In the genomic region with DNA sequence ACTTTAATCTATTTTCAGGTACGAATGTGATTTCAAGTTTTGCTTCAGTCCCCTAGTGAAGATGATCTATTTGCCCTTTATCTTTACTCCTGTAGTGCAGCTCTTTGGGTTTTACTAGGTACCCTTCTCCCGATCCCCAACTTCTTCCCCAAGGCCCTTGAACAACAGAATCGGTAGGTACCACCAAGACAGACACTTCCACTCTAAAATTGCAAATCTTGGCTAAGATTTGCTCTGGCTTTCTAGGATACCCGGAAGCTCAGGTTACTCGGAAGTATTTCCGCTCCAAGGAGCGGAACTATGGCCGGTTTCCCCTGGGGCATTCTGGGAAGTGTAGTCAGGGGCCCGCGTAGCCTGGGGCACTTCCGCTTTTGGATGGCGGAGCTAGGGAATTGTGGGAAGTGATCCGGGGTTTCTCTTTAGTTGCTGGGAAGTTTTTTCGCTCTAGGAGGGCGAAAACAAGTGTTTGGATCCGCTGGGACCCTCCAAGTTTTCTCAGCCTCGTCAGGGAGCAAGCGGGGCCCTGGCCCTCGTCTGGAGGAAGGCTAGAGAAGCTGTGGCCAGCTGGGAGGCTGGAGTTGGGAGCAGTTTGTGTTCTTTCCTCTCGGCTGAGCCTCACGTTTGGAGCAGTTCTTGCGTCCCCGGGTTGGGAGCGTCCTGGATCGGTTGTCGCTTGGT, we compare ENCODE assay signal across 1 cellular context.
TF ChIP-seq lines count a peak whose summit lies in the region.

No MANE protein-coding gene starts in this region.

TF ChIP-seq in HepG2, 621 proteins besides CTCF, POLR2A, EP300 and RAD21 (continued from another document and continues in another):
- TF ChIP-seq ZNF839 (CRISPR knock-in tag; IDR thresholded peaks at IDR 0.05; ENCODE audit: borderline replicate concordance), result no peak
- peak; percentile 55; the same call in 1 of the 2 replicates for TF ChIP-seq NFKB2 (CRISPR knock-in tag; IDR thresholded peaks at IDR 0.05; ENCODE audit: borderline replicate concordance)
- TF ChIP-seq YY1 (IDR thresholded peaks at IDR 0.05; ENCODE audit: insufficient read depth, insufficient replicate concordance, low read depth, low read length), result peak; percentile 88
- no peak for TF ChIP-seq PLRG1 (conservative IDR thresholded peaks at IDR 0.05)
- TF ChIP-seq, protein P1, sequence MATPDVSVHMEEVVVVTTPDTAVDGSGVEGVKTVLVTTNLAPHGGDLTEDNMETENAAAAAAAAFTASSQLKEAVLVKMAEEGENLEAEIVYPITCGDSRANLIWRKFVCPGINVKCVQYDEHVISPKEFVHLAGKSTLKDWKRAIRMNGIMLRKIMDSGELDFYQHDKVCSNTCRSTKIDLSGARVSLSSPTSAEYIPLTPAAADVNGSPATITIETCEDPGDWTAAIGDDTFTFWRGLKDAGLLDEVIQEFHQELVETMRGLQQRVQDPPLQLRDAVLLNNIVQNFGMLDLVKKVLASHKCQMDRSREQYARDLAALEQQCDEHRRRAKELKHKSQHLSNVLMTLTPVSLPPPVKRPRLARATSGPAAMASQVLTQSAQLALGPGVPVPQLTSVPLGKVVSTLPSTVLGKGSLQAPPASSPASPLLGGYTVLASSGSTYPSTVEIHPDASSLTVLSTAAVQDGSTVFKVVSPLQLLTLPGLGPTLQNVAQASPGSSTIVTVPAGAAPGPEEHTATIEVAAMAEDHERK (CRISPR knock-in tag; IDR thresholded peaks at IDR 0.05; ENCODE audit: low read depth), result 0 out of 2 replicates have a peak, but pooled peaks have one; percentile 19
- no peak for TF ChIP-seq ZNF337 (CRISPR knock-in tag; IDR thresholded peaks at IDR 0.05; ENCODE audit: borderline replicate concordance, low read depth)
- TF ChIP-seq ZNF367 (CRISPR knock-in tag; IDR thresholded peaks at IDR 0.05; ENCODE audit: borderline replicate concordance), result no peak
- TF ChIP-seq, protein P2, sequence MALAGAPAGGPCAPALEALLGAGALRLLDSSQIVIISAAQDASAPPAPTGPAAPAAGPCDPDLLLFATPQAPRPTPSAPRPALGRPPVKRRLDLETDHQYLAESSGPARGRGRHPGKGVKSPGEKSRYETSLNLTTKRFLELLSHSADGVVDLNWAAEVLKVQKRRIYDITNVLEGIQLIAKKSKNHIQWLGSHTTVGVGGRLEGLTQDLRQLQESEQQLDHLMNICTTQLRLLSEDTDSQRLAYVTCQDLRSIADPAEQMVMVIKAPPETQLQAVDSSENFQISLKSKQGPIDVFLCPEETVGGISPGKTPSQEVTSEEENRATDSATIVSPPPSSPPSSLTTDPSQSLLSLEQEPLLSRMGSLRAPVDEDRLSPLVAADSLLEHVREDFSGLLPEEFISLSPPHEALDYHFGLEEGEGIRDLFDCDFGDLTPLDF (CRISPR knock-in tag; IDR thresholded peaks at IDR 0.05), result no peak
- TF ChIP-seq CAMTA2 (CRISPR knock-in tag; IDR thresholded peaks at IDR 0.05; ENCODE audit: borderline replicate concordance), result no peak
- TF ChIP-seq ISX (CRISPR knock-in tag; conservative IDR thresholded peaks at IDR 0.05), result 0 out of 2 replicates have a peak, but pooled peaks have one; percentile 63
- TF ChIP-seq ZNF83 (CRISPR knock-in tag; IDR thresholded peaks at IDR 0.05; ENCODE audit: borderline replicate concordance), result no peak
- TF ChIP-seq ZFP1 (CRISPR knock-in tag; IDR thresholded peaks at IDR 0.05), result no peak
- peak; percentile 36; the same call in 1 of the 2 replicates for TF ChIP-seq KMT2A (CRISPR knock-in tag; IDR thresholded peaks at IDR 0.05)
- TF ChIP-seq, protein P3, sequence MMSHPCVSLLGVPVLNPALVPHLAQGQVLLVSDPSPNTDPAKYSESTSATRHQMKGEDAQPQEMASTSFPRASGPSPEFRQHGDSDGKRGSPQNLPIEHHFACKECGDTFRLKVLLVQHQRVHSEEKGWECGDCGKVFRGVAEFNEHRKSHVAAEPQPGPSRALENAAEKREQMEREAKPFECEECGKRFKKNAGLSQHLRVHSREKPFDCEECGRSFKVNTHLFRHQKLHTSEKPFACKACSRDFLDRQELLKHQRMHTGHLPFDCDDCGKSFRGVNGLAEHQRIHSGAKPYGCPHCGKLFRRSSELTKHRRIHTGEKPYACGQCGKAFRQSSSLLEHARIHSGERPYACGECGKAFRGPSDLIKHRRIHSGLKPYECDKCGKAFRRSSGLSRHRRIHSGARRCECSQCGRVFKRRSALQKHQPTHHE (CRISPR knock-in tag; IDR thresholded peaks at IDR 0.05; ENCODE audit: borderline replicate concordance), result 0 out of 2 replicates have a peak, but pooled peaks have one; percentile 49
- no peak for TF ChIP-seq ZFP82 (CRISPR knock-in tag; IDR thresholded peaks at IDR 0.05; ENCODE audit: borderline replicate concordance)
- TF ChIP-seq KLF16 (CRISPR knock-in tag; IDR thresholded peaks at IDR 0.05), result peak in 1 of 2 experiments; percentile 25; a peak in 1 of 4 replicates
- TF ChIP-seq, protein P4, sequence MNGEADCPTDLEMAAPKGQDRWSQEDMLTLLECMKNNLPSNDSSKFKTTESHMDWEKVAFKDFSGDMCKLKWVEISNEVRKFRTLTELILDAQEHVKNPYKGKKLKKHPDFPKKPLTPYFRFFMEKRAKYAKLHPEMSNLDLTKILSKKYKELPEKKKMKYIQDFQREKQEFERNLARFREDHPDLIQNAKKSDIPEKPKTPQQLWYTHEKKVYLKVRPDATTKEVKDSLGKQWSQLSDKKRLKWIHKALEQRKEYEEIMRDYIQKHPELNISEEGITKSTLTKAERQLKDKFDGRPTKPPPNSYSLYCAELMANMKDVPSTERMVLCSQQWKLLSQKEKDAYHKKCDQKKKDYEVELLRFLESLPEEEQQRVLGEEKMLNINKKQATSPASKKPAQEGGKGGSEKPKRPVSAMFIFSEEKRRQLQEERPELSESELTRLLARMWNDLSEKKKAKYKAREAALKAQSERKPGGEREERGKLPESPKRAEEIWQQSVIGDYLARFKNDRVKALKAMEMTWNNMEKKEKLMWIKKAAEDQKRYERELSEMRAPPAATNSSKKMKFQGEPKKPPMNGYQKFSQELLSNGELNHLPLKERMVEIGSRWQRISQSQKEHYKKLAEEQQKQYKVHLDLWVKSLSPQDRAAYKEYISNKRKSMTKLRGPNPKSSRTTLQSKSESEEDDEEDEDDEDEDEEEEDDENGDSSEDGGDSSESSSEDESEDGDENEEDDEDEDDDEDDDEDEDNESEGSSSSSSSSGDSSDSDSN (CRISPR knock-in tag; IDR thresholded peaks at IDR 0.05), result peak; percentile 38; the same call in 1 of the 2 replicates
- TF ChIP-seq, protein P5, sequence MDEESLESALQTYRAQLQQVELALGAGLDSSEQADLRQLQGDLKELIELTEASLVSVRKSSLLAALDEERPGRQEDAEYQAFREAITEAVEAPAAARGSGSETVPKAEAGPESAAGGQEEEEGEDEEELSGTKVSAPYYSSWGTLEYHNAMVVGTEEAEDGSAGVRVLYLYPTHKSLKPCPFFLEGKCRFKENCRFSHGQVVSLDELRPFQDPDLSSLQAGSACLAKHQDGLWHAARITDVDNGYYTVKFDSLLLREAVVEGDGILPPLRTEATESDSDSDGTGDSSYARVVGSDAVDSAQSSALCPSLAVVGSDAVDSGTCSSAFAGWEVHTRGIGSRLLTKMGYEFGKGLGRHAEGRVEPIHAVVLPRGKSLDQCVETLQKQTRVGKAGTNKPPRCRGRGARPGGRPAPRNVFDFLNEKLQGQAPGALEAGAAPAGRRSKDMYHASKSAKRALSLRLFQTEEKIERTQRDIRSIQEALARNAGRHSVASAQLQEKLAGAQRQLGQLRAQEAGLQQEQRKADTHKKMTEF (CRISPR knock-in tag; IDR thresholded peaks at IDR 0.05), result peak; percentile 66
- TF ChIP-seq, protein P6, sequence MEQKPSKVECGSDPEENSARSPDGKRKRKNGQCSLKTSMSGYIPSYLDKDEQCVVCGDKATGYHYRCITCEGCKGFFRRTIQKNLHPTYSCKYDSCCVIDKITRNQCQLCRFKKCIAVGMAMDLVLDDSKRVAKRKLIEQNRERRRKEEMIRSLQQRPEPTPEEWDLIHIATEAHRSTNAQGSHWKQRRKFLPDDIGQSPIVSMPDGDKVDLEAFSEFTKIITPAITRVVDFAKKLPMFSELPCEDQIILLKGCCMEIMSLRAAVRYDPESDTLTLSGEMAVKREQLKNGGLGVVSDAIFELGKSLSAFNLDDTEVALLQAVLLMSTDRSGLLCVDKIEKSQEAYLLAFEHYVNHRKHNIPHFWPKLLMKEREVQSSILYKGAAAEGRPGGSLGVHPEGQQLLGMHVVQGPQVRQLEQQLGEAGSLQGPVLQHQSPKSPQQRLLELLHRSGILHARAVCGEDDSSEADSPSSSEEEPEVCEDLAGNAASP (CRISPR knock-in tag; IDR thresholded peaks at IDR 0.05; ENCODE audit: borderline replicate concordance), result 0 out of 2 replicates have a peak, but pooled peaks have one; percentile 12
- TF ChIP-seq, protein P7, sequence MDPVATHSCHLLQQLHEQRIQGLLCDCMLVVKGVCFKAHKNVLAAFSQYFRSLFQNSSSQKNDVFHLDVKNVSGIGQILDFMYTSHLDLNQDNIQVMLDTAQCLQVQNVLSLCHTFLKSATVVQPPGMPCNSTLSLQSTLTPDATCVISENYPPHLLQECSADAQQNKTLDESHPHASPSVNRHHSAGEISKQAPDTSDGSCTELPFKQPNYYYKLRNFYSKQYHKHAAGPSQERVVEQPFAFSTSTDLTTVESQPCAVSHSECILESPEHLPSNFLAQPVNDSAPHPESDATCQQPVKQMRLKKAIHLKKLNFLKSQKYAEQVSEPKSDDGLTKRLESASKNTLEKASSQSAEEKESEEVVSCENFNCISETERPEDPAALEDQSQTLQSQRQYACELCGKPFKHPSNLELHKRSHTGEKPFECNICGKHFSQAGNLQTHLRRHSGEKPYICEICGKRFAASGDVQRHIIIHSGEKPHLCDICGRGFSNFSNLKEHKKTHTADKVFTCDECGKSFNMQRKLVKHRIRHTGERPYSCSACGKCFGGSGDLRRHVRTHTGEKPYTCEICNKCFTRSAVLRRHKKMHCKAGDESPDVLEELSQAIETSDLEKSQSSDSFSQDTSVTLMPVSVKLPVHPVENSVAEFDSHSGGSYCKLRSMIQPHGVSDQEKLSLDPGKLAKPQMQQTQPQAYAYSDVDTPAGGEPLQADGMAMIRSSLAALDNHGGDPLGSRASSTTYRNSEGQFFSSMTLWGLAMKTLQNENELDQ (CRISPR knock-in tag; IDR thresholded peaks at IDR 0.05; ENCODE audit: borderline replicate concordance), result no peak
- no peak for TF ChIP-seq SOX13 (IDR thresholded peaks at IDR 0.05)
- TF ChIP-seq SOX13 (CRISPR knock-in tag; conservative IDR thresholded peaks at IDR 0.05 in 1 of 2, IDR thresholded peaks at IDR 0.05 in 1 of 2), result 0 out of 4 replicates have a peak, but pooled peaks of 1 of the 2 experiments have one; percentile 21
- TF ChIP-seq NCOA2 (CRISPR knock-in tag; IDR thresholded peaks at IDR 0.05), result no peak
- TF ChIP-seq, protein P8, sequence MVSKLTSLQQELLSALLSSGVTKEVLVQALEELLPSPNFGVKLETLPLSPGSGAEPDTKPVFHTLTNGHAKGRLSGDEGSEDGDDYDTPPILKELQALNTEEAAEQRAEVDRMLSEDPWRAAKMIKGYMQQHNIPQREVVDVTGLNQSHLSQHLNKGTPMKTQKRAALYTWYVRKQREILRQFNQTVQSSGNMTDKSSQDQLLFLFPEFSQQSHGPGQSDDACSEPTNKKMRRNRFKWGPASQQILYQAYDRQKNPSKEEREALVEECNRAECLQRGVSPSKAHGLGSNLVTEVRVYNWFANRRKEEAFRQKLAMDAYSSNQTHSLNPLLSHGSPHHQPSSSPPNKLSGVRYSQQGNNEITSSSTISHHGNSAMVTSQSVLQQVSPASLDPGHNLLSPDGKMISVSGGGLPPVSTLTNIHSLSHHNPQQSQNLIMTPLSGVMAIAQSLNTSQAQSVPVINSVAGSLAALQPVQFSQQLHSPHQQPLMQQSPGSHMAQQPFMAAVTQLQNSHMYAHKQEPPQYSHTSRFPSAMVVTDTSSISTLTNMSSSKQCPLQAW (CRISPR knock-in tag; IDR thresholded peaks at IDR 0.05), result peak; percentile 62; the same call in 1 of the 2 replicates
- no peak for TF ChIP-seq ZNF232 (CRISPR knock-in tag; IDR thresholded peaks at IDR 0.05; ENCODE audit: borderline replicate concordance)
- no peak for TF ChIP-seq ZNF781 (CRISPR knock-in tag; IDR thresholded peaks at IDR 0.05; ENCODE audit: borderline replicate concordance, not compliant biosample characterization)
- no peak for TF ChIP-seq MLLT10 (CRISPR knock-in tag; IDR thresholded peaks at IDR 0.05)
- TF ChIP-seq HCFC1 (IDR thresholded peaks at IDR 0.05; ENCODE audit: low read depth, low read length), result peak; percentile 94
- TF ChIP-seq, protein P9, sequence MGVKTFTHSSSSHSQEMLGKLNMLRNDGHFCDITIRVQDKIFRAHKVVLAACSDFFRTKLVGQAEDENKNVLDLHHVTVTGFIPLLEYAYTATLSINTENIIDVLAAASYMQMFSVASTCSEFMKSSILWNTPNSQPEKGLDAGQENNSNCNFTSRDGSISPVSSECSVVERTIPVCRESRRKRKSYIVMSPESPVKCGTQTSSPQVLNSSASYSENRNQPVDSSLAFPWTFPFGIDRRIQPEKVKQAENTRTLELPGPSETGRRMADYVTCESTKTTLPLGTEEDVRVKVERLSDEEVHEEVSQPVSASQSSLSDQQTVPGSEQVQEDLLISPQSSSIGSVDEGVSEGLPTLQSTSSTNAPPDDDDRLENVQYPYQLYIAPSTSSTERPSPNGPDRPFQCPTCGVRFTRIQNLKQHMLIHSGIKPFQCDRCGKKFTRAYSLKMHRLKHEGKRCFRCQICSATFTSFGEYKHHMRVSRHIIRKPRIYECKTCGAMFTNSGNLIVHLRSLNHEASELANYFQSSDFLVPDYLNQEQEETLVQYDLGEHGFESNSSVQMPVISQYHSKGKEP (CRISPR knock-in tag; IDR thresholded peaks at IDR 0.05), result no peak
- TF ChIP-seq YEATS4 (CRISPR knock-in tag; IDR thresholded peaks at IDR 0.05; ENCODE audit: borderline replicate concordance), result peak; percentile 20; the same call in 1 of the 2 replicates
- TF ChIP-seq, protein P10, sequence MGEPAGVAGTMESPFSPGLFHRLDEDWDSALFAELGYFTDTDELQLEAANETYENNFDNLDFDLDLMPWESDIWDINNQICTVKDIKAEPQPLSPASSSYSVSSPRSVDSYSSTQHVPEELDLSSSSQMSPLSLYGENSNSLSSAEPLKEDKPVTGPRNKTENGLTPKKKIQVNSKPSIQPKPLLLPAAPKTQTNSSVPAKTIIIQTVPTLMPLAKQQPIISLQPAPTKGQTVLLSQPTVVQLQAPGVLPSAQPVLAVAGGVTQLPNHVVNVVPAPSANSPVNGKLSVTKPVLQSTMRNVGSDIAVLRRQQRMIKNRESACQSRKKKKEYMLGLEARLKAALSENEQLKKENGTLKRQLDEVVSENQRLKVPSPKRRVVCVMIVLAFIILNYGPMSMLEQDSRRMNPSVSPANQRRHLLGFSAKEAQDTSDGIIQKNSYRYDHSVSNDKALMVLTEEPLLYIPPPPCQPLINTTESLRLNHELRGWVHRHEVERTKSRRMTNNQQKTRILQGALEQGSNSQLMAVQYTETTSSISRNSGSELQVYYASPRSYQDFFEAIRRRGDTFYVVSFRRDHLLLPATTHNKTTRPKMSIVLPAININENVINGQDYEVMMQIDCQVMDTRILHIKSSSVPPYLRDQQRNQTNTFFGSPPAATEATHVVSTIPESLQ (CRISPR knock-in tag; conservative IDR thresholded peaks at IDR 0.05), result no peak
- 0 out of 2 replicates have a peak, but pooled peaks have one; percentile 21 for TF ChIP-seq ARNT2 (CRISPR knock-in tag; IDR thresholded peaks at IDR 0.05; ENCODE audit: low read depth)
- TF ChIP-seq ZNF552 (CRISPR knock-in tag; IDR thresholded peaks at IDR 0.05; ENCODE audit: borderline replicate concordance), result no peak
- 0 out of 2 replicates have a peak, but pooled peaks have one; percentile 39 for TF ChIP-seq ZSCAN9 (CRISPR knock-in tag; IDR thresholded peaks at IDR 0.05; ENCODE audit: borderline replicate concordance)
- peak; percentile 56; the same call in 1 of the 2 replicates for TF ChIP-seq KMT2B (CRISPR knock-in tag; IDR thresholded peaks at IDR 0.05)
- peak; percentile 52; the same call in 1 of the 2 replicates for TF ChIP-seq ZNF274 (CRISPR knock-in tag; IDR thresholded peaks at IDR 0.05)
- TF ChIP-seq PHF20 (CRISPR knock-in tag; IDR thresholded peaks at IDR 0.05), result peak; percentile 92
- peak; percentile 76; the same call in 1 of the 2 replicates for TF ChIP-seq SMAD3 (CRISPR knock-in tag; IDR thresholded peaks at IDR 0.05)
- TF ChIP-seq ADNP (CRISPR knock-in tag; IDR thresholded peaks at IDR 0.05), result no peak
- TF ChIP-seq HOXA3 (CRISPR knock-in tag; IDR thresholded peaks at IDR 0.05), result peak; percentile 74; the same call in 1 of the 2 replicates
- no peak for TF ChIP-seq MXD4 (CRISPR knock-in tag; IDR thresholded peaks at IDR 0.05)
